In the genomic region with DNA sequence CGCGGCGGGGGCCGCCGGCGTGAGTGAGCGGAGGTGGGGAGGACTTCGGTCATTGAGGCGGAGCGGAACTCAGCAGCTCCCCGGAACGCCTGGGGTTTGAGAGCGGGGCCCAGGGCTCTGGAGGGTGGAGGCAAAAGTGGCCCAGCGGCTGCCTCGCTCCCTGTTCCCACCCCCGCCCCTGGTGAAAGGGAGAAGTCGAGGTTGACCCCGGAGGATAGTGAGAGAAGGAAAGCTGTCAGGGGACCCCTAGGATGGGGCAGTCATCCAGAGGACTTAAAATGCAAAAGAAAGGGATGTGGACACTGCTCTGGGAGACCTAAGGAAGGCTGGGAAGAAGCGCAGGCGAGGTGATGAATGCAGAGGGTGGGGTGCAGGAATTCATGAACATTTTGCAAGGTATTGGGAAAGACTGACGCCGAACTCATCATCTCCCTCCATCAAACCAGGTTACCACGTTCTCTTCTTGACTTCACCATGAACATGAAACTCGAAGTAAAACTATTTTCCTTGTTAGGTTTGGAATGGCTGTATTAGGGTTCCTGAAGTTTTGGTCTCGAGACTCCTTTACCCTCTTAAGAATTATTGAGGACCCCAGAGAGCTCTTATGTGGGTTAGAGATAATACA, we compare ENCODE assay signal across 8 cellular contexts. TPM values are rescaled to one million over a fixed set of nuclear protein-coding genes. Genes with fewer than 3 reads are reported as not detected.
DNase-seq lines count a peak whose midpoint lies in the region; ATAC-seq and TF ChIP-seq lines count a peak whose summit lies in the region.

No MANE protein-coding gene starts in this region.

- H3K9ac ChIP-seq in BLaER1 treated with 17β-estradiol and CSF1 and Interleukin-3, amounts not matched to agents 10 nM and 100 nM: peak overlapping the region; percentile 96 to 99 (median 98)

- peak overlapping the region; percentile 77 to 94 (median 88) for H3K4me2 ChIP-seq in BLaER1 treated with 17β-estradiol and CSF1 and Interleukin-3, amounts not matched to agents 10 nM and 100 nM

- no peaks in the 10 kb centered on the region for H3K27me3 ChIP-seq in BLaER1 treated with 17β-estradiol and CSF1 and Interleukin-3, amounts not matched to agents 10 nM and 100 nM
- H3K27me3 ChIP-seq in heart right ventricle (no peaks in the 10 kb centered on the region), prostate gland (replicated peaks; ENCODE audit: insufficient read depth) (no peaks in the 10 kb centered on the region)

- 2 to 3% methylated on average over 25 of the region's 25 CpGs for WGBS in heart right ventricle, 2 donors
- under 1% methylated on average over 25 of the region's 25 CpGs for WGBS in prostate gland

- H3K27ac ChIP-seq in BLaER1 treated with 17β-estradiol and CSF1 and Interleukin-3, amounts not matched to agents 10 nM and 100 nM: peak overlapping the region; percentile 95 to 99 (median 97)
- H3K27ac ChIP-seq in heart right ventricle (peak overlapping the region; percentile 88 to 99 (median 96)), prostate gland (peak overlapping the region; percentile 92 to 98)

- intact Hi-C loops in heart right ventricle (cut with DNase I): loop anchor here in 5 of 10 donors (5.0 to 10.0 kb wide), 4 partner anchors 53 to 145 kb away; no protein-coding TSS in a partner anchor
- intact Hi-C loops in prostate gland (cut with DNase I): no loop called here

- peaks cover 48% of the 10 kb centered on the region for H3K36me3 Mint-ChIP-seq in activated T-helper 17 cell treated with anti-CD3 and anti-CD28 coated beads, Interleukin-2, amount 50 U/mL, for 72 hours (ENCODE audit: low read depth)

- H3K4me3 ChIP-seq in BLaER1 treated with 17β-estradiol and CSF1 and Interleukin-3, amounts not matched to agents 10 nM and 100 nM: peak overlapping the region; percentile 78 to 89 (median 82)
- peak overlapping the region; percentile 22 to 97 (median 76) for H3K4me3 ChIP-seq in heart right ventricle
- H3K4me3 ChIP-seq in prostate gland: peak overlapping the region; percentile 91 to 97

- TF ChIP-seq CTCF in heart right ventricle (IDR thresholded peaks at IDR 0.05) (no peak), prostate gland (IDR thresholded peaks at IDR 0.05) (no peak)

- no peak for TF ChIP-seq POLR2A in prostate gland (IDR thresholded peaks at IDR 0.05)

- peak overlapping the region; percentile 94 for H3K27ac Mint-ChIP-seq in activated T-helper 17 cell treated with anti-CD3 and anti-CD28 coated beads, Interleukin-2, amount 50 U/mL, for 72 hours

- peak; percentile 31 for ATAC-seq in GM19351 (IDR thresholded peaks at IDR 0.05; ENCODE audit: unreplicated experiment)
- ATAC-seq in activated T-helper 17 cell treated with anti-CD3 and anti-CD28 coated beads, Interleukin-2, amount 50 U/mL, for 72 hours (replicated peaks): peak; percentile 18
- ATAC-seq in heart right ventricle: peak in 6 of 8 donors; percentile 1 to 33 (median 12)

- DNase-seq in HuH-7.5 (ENCODE audit: low spot score): peak; percentile 49
- DNase-seq in heart right ventricle: no peak
- DNase-seq in prostate gland (ENCODE audit: low spot score): peak; percentile 28
- DNase-seq in HK-2 (ENCODE audit: unreplicated experiment): no peak
- DNase-seq in NCI-H226: no peak

- H3K4me1 ChIP-seq in BLaER1 treated with 17β-estradiol and CSF1 and Interleukin-3, amounts not matched to agents 10 nM and 100 nM: peaks cover 48 to 68% (median 60%) of the 10 kb centered on the region in 10 experiments
- H3K4me1 ChIP-seq in heart right ventricle (peaks cover 0 to 42% (median 26%) of the 10 kb centered on the region in 9 donors), prostate gland (replicated peaks) (no peaks in the 10 kb centered on the region)

- H3K36me3 ChIP-seq in BLaER1 treated with 17β-estradiol and CSF1 and Interleukin-3, amounts not matched to agents 10 nM and 100 nM: peaks cover 5 to 21% (median 12%) of the 10 kb centered on the region in 11 experiments; a peak in 10 of 22 replicates
- H3K36me3 ChIP-seq in heart right ventricle (no peaks in the 10 kb centered on the region), prostate gland (no peaks in the 10 kb centered on the region)

- H4K20me1 ChIP-seq in BLaER1 treated with 17β-estradiol and CSF1 and Interleukin-3, amounts not matched to agents 10 nM and 100 nM: peaks cover 13 to 53% (median 43%) of the 10 kb centered on the region in 11 experiments; a peak in 19 of 22 replicates

- H3K9me3 Mint-ChIP-seq in activated T-helper 17 cell treated with anti-CD3 and anti-CD28 coated beads, Interleukin-2, amount 50 U/mL, for 72 hours: no peaks in the 10 kb centered on the region

- H3K4me1 Mint-ChIP-seq in activated T-helper 17 cell treated with anti-CD3 and anti-CD28 coated beads, Interleukin-2, amount 50 U/mL, for 72 hours: peaks cover 53% of the 10 kb centered on the region

- no peaks in the 10 kb centered on the region for H3K27me3 Mint-ChIP-seq in activated T-helper 17 cell treated with anti-CD3 and anti-CD28 coated beads, Interleukin-2, amount 50 U/mL, for 72 hours

- no peaks in the 10 kb centered on the region for H3K9me3 ChIP-seq in BLaER1 treated with 17β-estradiol and CSF1 and Interleukin-3, amounts not matched to agents 10 nM and 100 nM (replicated peaks in 1 of 11)
- H3K9me3 ChIP-seq in heart right ventricle: no peaks in the 10 kb centered on the region
- no peaks in the 10 kb centered on the region for H3K9me3 ChIP-seq in prostate gland

- peak overlapping the region; percentile 96 for H3K4me3 Mint-ChIP-seq in activated T-helper 17 cell treated with anti-CD3 and anti-CD28 coated beads, Interleukin-2, amount 50 U/mL, for 72 hours

RNA-seq across cellular contexts. Expression of a gene that starts 0.8 kb away (rescaled TPM):
- total RNA-seq in activated T-helper 17 cell treated with anti-CD3 and anti-CD28 coated beads, Interleukin-2, amount 50 U/mL, for 72 hours: 10 to 100 TPM; 45.3 to 92.3 TPM
- 10 to 100 TPM in 7 of 10 donors, 1 to 10 TPM in 3; 8.1 to 20.0 (median 10.6) TPM for total RNA-seq in heart right ventricle
- polyA plus RNA-seq in heart right ventricle: 10 to 100 TPM in 1 of 2 donors, 1 to 10 TPM in 1; 4.4 to 11.3 TPM
- 10 to 100 TPM; 41.1 to 51.6 TPM for total RNA-seq in prostate gland

RNA-seq across cellular contexts. Expression of a gene that starts 43.2 kb away (rescaled TPM):
- 1 to 10 TPM in 1 of 2 donors, under 1 TPM in 1; 0.65 to 2.6 TPM for total RNA-seq in activated T-helper 17 cell treated with anti-CD3 and anti-CD28 coated beads, Interleukin-2, amount 50 U/mL, for 72 hours
- total RNA-seq in heart right ventricle: 100 to 1,000 TPM; 166 to 271 (median 216) TPM
- polyA plus RNA-seq in heart right ventricle: 10 to 100 TPM in 1 of 2 donors, 1 to 10 TPM in 1; 7.8 to 39.5 TPM
- under 1 TPM; 0.09 to 0.34 TPM for total RNA-seq in prostate gland

Comparison
In these comparisons a context has a peak if more than half of its experiments do, and no peak if none do; other contexts are left out.
1. DNase-seq: peak in HuH-7.5 (single experiment) and prostate gland (single experiment); none in heart right ventricle (0 of 2), HK-2 (single experiment) and NCI-H226 (single experiment).
2. RNA of a gene that starts 43.2 kb away (total RNA-seq): 166 to 271 TPM in heart right ventricle; 0.65 to 2.6 TPM in activated T-helper 17 cell treated with anti-CD3 and anti-CD28 coated beads, Interleukin-2, amount 50 U/mL, for 72 hours and 0.09 to 0.34 TPM in prostate gland; every median in the first group is over 10 times any median in the second.
3. Peak in every context shown above with its lines, with median percentiles within 50 percentile points of each other: H3K27ac ChIP-seq, H3K4me3 ChIP-seq and ATAC-seq.